Comparison of ENCODE assay signal across 18 cellular contexts in the genomic region with DNA sequence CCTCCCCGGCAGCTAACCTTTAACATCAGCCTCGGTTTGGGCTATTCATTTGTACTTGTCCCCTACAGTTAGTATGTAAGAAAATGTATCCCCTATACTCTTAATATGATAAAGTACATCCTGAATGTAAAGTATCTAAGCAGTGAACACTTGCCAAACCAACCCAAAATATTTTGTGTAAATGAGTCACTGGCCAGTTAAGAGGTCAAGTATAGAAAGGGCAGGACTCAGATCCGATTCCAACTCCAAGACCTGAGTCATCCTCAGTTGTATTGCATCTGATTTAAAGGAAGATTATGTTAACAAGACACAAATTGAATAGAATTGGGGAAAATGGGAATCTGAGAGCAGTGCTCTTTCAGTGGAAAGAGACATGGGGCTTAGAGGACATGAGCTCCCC.
DNase-seq lines count a peak whose midpoint lies in the region; ATAC-seq, FAIRE-seq and TF ChIP-seq lines count a peak whose summit lies in the region.
"Had no signal": no experiment of that assay in that cellular context is flagged by ENCODE, and none has a peak within 500 bp of the region (broad histone marks: within the 10 kb centered on the region; RNA-seq: fewer than 3 reads in every experiment).

No MANE protein-coding gene starts in this region.

- H3K36me3 ChIP-seq in SK-N-SH (replicated peaks in 1 of 2; ENCODE audit: control insufficient read depth in 1 of 2, insufficient read depth in 2 of 2, low read length in 1 of 2) (no peaks in the 10 kb centered on the region), endothelial cell of umbilical vein (ENCODE audit: control insufficient read depth in 2 of 2, extremely low read depth in 1 of 2, insufficient read depth in 2 of 2, low read length in 2 of 2) (no peaks in the 10 kb centered on the region), skeletal muscle satellite cell (ENCODE audit: insufficient read depth, low read length) (no peaks in the 10 kb centered on the region)

- no peaks in the 10 kb centered on the region for H3K79me2 ChIP-seq in SK-N-SH (ENCODE audit: insufficient read depth)
- H3K79me2 ChIP-seq in endothelial cell of umbilical vein (ENCODE audit: control insufficient read depth, insufficient read depth, low read length) = no peaks in the 10 kb centered on the region

- POLR2A ChIA-PET in SK-N-SH (lab: Yijun Ruan, JAX) = interaction anchor here (2.7 kb wide), 1 partner anchor 347 kb away, joined by 29 read pairs; no protein-coding TSS in a partner anchor
- POLR2A ChIA-PET in endothelial cell of umbilical vein (lab: Charles Lee) = interaction anchor here (1.5 kb wide), 1 partner anchor 338 kb away, joined by 3 read pairs; no protein-coding TSS in a partner anchor

- H3K9me1 ChIP-seq in endothelial cell of umbilical vein (replicated peaks; ENCODE audit: control insufficient read depth, extremely low read depth, insufficient read depth, low read length) = no peaks in the 10 kb centered on the region

- no peaks in the 10 kb centered on the region for H3K9me2 ChIP-seq in SK-N-SH

- TF ChIP-seq POLR2A in H54 (IDR thresholded peaks at IDR 0.05; ENCODE audit: low read depth, low read length) (no peak), endothelial cell of umbilical vein (IDR thresholded peaks at IDR 0.05; ENCODE audit: low read depth, low read length) (no peak)

- TF ChIP-seq CTCF in SK-N-SH (IDR thresholded peaks at IDR 0.05) (no peak), endothelial cell of umbilical vein (IDR thresholded peaks at IDR 0.05; ENCODE audit: extremely low read depth in 1 of 2, insufficient read depth in 1 of 2, low read depth in 1 of 2, low read length in 2 of 2) (no peak)

- H2AFZ ChIP-seq in SK-N-SH (ENCODE audit: low read depth) (no peak overlapping the region), endothelial cell of umbilical vein (ENCODE audit: low read depth, low read length) (no peak overlapping the region)

- 33% methylated on average over 3 of the region's 3 CpGs for WGBS in SK-N-SH (ENCODE audit: low lambda C conversion rate)

- H3K9me3 ChIP-seq in SK-N-SH = no peaks in the 10 kb centered on the region
- no peaks in the 10 kb centered on the region for H3K9me3 ChIP-seq in endothelial cell of umbilical vein (replicated peaks; ENCODE audit: control insufficient read depth, insufficient read depth, low read length)
- no peaks in the 10 kb centered on the region for H3K9me3 ChIP-seq in skeletal muscle satellite cell (replicated peaks; ENCODE audit: low read length)
- H3K9me3 ChIP-seq: BLaER1 treated with 17β-estradiol and CSF1 and Interleukin-3, amounts not matched to agents 10 nM and 100 nM had no signal

- FAIRE-seq in H54 (lab: Jason Lieb, UNC) = peak; percentile 36
- no peak for FAIRE-seq in endothelial cell of umbilical vein (lab: Jason Lieb, UNC)

- H3K27me3 ChIP-seq in SK-N-SH (ENCODE audit: insufficient read depth) (no peaks in the 10 kb centered on the region), endothelial cell of umbilical vein (ENCODE audit: control insufficient read depth in 2 of 2, insufficient read depth in 2 of 2, low read length in 2 of 2) (no peaks in the 10 kb centered on the region), skeletal muscle satellite cell (ENCODE audit: control insufficient read depth, insufficient read depth, low read length) (peaks cover 9% of the 10 kb centered on the region)
- H3K27me3 ChIP-seq: BLaER1 treated with 17β-estradiol and CSF1 and Interleukin-3, amounts not matched to agents 10 nM and 100 nM had no signal

- intact Hi-C loops in endothelial cell of umbilical vein (cut with micrococcal nuclease) = no loop called here

- ATAC-seq in HG02885 (IDR thresholded peaks at IDR 0.05; ENCODE audit: poor library complexity, unreplicated experiment) (no peak), HG03520 (IDR thresholded peaks at IDR 0.05; ENCODE audit: unreplicated experiment) (no peak)
- ATAC-seq: foreskin keratinocyte, left colon, sciatic nerve, T-helper 17 cell had no signal

- H3F3A ChIP-seq in SK-N-SH (replicated peaks; ENCODE audit: insufficient read depth) = no peaks in the 10 kb centered on the region

- H3K4me3 ChIP-seq in SK-N-SH (ENCODE audit: low read depth in 2 of 2, low read length in 1 of 2) (no peak overlapping the region), endothelial cell of umbilical vein (replicated peaks in 1 of 3; ENCODE audit: insufficient read depth in 1 of 3, low read depth in 1 of 3, low read length in 3 of 3) (no peak overlapping the region), skeletal muscle satellite cell (ENCODE audit: low read length) (no peak overlapping the region)
- H3K4me3 ChIP-seq: BLaER1 treated with 17β-estradiol and CSF1 and Interleukin-3, amounts not matched to agents 10 nM and 100 nM had no signal

- CTCF ChIA-PET in SK-N-SH (lab: Yijun Ruan, JAX) (interaction anchor here (1.1 to 29.6 kb wide), 17 partner anchors 14 to 361 kb away, joined by 3 to 1099 read pairs (median 16); no protein-coding TSS in a partner anchor), endothelial cell of umbilical vein (lab: Charles Lee) (interaction anchor here (1.1 to 8.2 kb wide), 30 partner anchors 12 to 679 kb away, joined by 3 to 427 read pairs (median 11); partner anchors contain the start of gene ATP1A1)

- TF ChIP-seq RAD21 in SK-N-SH (IDR thresholded peaks at IDR 0.05; ENCODE audit: low read length) = no peak

- TF ChIP-seq EP300 in SK-N-SH (IDR thresholded peaks at IDR 0.05; ENCODE audit: borderline replicate concordance in 1 of 2, low read depth in 1 of 2, low read length in 1 of 2) = peak in 1 of 2 experiments; percentile 71; a peak in 2 of 4 replicates

- BruUV-seq in endothelial cell of umbilical vein (replicated peaks; lab: Mats Ljungman, UMichigan) = no TSS peak

- dilution Hi-C loops in endothelial cell of umbilical vein (cut with MboI; ENCODE audit: extremely low pct_ligation_motif_present, low sequenced_read_pairs) = loop anchor here (25.0 kb wide), 1 partner anchor 99 kb away; no protein-coding TSS in a partner anchor

- peak overlapping the region; percentile 33; the same call in 1 of the 2 replicates for H3K4me2 ChIP-seq in SK-N-SH
- peak overlapping the region; percentile 33 for H3K4me2 ChIP-seq in endothelial cell of umbilical vein (ENCODE audit: insufficient read depth, low read length)
- H3K4me2 ChIP-seq in skeletal muscle satellite cell (ENCODE audit: low read length) = peak overlapping the region; percentile 33
- H3K4me2 ChIP-seq: BLaER1 treated with 17β-estradiol and CSF1 and Interleukin-3, amounts not matched to agents 10 nM and 100 nM had no signal

- H3K27ac ChIP-seq in SK-N-SH (ENCODE audit: low read depth in 2 of 2, low read length in 1 of 2) (peak overlapping the region in 1 of 2 experiments; percentile 65; a peak in 2 of 4 replicates), endothelial cell of umbilical vein (ENCODE audit: insufficient read depth, low read depth, low read length) (no peak overlapping the region)
- H3K27ac ChIP-seq: foreskin keratinocyte had no signal

- H3K4me1 ChIP-seq in SK-N-SH (ENCODE audit: control insufficient read depth in 1 of 2, insufficient read depth in 2 of 2, low read depth in 1 of 2, low read length in 1 of 2) (peaks cover 15 to 55% of the 10 kb centered on the region in 2 experiments; a peak in 3 of 4 replicates), endothelial cell of umbilical vein (ENCODE audit: control insufficient read depth, extremely low read depth, insufficient read depth, low read length) (peaks cover 36% of the 10 kb centered on the region), skeletal muscle satellite cell (ENCODE audit: control insufficient read depth, insufficient read depth, low read length) (peaks cover 25% of the 10 kb centered on the region)

- peak; percentile 42 for DNase-seq in H54 (ENCODE audit: insufficient read length, low spot score)
- DNase-seq in SK-N-SH = no peak
- peak; percentile 50 for DNase-seq in endothelial cell of umbilical vein (ENCODE audit: low read depth, low spot score)
- no peak for DNase-seq in HK-2 (ENCODE audit: unreplicated experiment)
- DNase-seq: activated effector memory CD4-positive, alpha-beta T cell treated with anti-CD3 and anti-CD28 coated beads, Interleukin-2, amount 50 U/mL, for 16 hours; effector CD4-positive, alpha-beta T cell; foreskin keratinocyte; left colon; NCI-H1694 treated with DMSO at 0.1 percent for 48 hours; NCI-H446 treated with DMSO at 0.1 percent for 48 hours; SHP77; stimulated activated CD4-positive, alpha-beta T cell treated with anti-CD3 and anti-CD28 coated beads, Interleukin-4, amount 100 ng/mL, for 1 hour; T-helper 17 cell had no signal

- H4K20me1 ChIP-seq in SK-N-SH (ENCODE audit: insufficient read depth) (no peaks in the 10 kb centered on the region), endothelial cell of umbilical vein (replicated peaks; ENCODE audit: control insufficient read depth, extremely low read depth, insufficient read depth, low read length) (no peaks in the 10 kb centered on the region)
- H4K20me1 ChIP-seq: BLaER1 treated with 17β-estradiol and CSF1 and Interleukin-3, amounts not matched to agents 10 nM and 100 nM had no signal

- H3K9ac ChIP-seq in SK-N-SH (no peak overlapping the region), endothelial cell of umbilical vein (replicated peaks; ENCODE audit: extremely low read depth, insufficient read depth, low read length) (no peak overlapping the region), skeletal muscle satellite cell (ENCODE audit: low read depth, low read length) (no peak overlapping the region)

TF ChIP-seq in SK-N-SH, 30 proteins besides CTCF, POLR2A, EP300 and RAD21 (continues in another document):
- TF ChIP-seq RFX5 (IDR thresholded peaks at IDR 0.05; ENCODE audit: low read length) (no peak), NFIC (IDR thresholded peaks at IDR 0.05; ENCODE audit: borderline replicate concordance) (peak; percentile 89), GATA2 (CRISPR knock-in tag; IDR thresholded peaks at IDR 0.05) (no peak), SIN3A (IDR thresholded peaks at IDR 0.05; ENCODE audit: borderline replicate concordance, low read depth, low read length) (no peak), EZH2phosphoT487 (IDR thresholded peaks at IDR 0.05; ENCODE audit: borderline replicate concordance, low read depth) (no peak), MXI1 (IDR thresholded peaks at IDR 0.05; ENCODE audit: low read depth, low read length) (no peak), RCOR1 (IDR thresholded peaks at IDR 0.05; ENCODE audit: low read length) (no peak)

TF ChIP-seq in endothelial cell of umbilical vein, 7 proteins besides CTCF, POLR2A, EP300 and RAD21:
- no peak for TF ChIP-seq EZH2 (IDR thresholded peaks at IDR 0.05; ENCODE audit: borderline replicate concordance, low read depth, low read length, severe bottlenecking)
- no peak for TF ChIP-seq POLR2AphosphoS5 (IDR thresholded peaks at IDR 0.05; ENCODE audit: insufficient read depth, low read depth, low read length)
- TF ChIP-seq JUN (IDR thresholded peaks at IDR 0.05; ENCODE audit: borderline replicate concordance, insufficient read depth, insufficient read length, low read depth) = peak; percentile 63
- TF ChIP-seq GATA2 (IDR thresholded peaks at IDR 0.05; ENCODE audit: insufficient read depth, insufficient read length, low read depth, low read length) = peak; percentile 84
- TF ChIP-seq FOS (IDR thresholded peaks at IDR 0.05; ENCODE audit: borderline replicate concordance, insufficient read depth, low read length) = peak; percentile 88
- no peak for TF ChIP-seq MYC (IDR thresholded peaks at IDR 0.05; ENCODE audit: low read depth, low read length)
TF ChIP-seq in endothelial cell of umbilical vein: peak in this region for 3.

Comparison
In these comparisons a context has a peak if more than half of its experiments do, and no peak if none do; other contexts are left out.
1. DNase-seq: peak in H54 (single experiment) and endothelial cell of umbilical vein (single experiment); none in SK-N-SH (single experiment) and HK-2 (single experiment).
2. Peak in every context shown above with its lines, with median percentiles within 50 percentile points of each other: H3K4me2 ChIP-seq.